In the genomic region with DNA sequence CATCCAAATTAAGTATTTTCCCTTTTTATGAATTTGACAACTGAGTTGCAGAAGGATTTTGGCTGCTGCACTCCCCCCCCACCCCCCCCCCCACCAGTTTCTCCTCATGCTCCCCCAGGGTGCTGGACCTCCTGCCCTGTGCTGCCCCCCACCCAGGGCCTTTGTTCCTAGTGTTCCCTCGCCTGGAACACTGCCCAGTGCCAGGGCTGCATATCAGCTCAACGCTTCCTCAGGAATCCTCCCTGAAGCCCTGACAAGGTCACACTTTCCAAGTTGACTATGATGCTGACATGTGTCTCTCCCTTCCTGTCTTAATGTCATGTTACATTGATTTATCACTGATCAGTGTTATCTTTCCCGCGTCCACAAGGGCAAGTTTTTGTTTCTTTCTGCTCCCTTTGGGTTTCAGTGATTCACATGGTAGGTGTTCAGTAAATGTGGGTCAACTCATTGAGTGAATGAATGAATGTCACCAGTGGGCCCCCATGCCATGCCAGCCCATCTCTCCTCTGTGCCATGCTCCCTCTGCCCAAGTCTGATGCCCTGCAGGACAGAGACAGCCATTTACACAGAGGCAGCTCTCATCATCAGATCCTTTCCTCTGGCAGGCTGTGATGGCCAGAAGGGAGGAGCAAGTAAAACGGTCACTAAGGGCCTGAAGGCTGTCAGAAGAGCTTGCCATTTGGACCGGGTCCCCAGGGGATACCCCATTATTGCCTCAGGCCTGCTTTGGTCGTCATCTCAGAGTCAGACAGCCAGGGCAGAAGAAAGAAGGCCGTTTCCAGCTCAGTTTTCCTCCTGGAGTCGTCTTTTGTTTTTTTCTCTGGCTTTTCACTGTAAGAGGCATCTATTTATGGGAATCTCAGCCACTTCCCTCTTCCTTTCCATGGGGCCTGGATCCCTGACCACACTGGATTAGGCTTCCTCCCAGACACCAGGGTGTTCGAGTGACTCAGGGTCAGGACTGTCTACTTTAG, we compare ENCODE assay signal across 16 cellular contexts.
DNase-seq lines count a peak whose midpoint lies in the region; ATAC-seq and TF ChIP-seq lines count a peak whose summit lies in the region.
"Had no signal": no experiment of that assay in that cellular context is flagged by ENCODE, and none has a peak within 500 bp of the region (broad histone marks: within the 10 kb centered on the region; RNA-seq: fewer than 3 reads in every experiment).

No MANE protein-coding gene starts in this region.

- in situ Hi-C loops in transverse colon (cut with MboI; ENCODE audit: low pct_ligation_motif_present in 1 of 4, low pct_unique_long_range_greater_than_20kb in 1 of 4, low sequenced_read_pairs in 3 of 4) = no loop called here

- peak; percentile 1 for TF ChIP-seq CTCF in fibroblast of the aortic adventitia (IDR thresholded peaks at IDR 0.05; ENCODE audit: insufficient read depth, low read length)
- TF ChIP-seq CTCF in osteoblast (IDR thresholded peaks at IDR 0.05; ENCODE audit: extremely low read depth, low read depth, low read length) = no peak
- TF ChIP-seq CTCF in transverse colon (IDR thresholded peaks at IDR 0.05) = no peak

- H3K4me3 ChIP-seq in fibroblast of the aortic adventitia (ENCODE audit: low read depth, low read length) (no peak overlapping the region), osteoblast (ENCODE audit: insufficient read depth, low read length) (peak overlapping the region; percentile 11), transverse colon (no peak overlapping the region)
- H3K4me3 ChIP-seq: prostate gland had no signal

- H3K27ac Mint-ChIP-seq in activated T-helper 17 cell treated with anti-CD3 and anti-CD28 coated beads, Interleukin-2, amount 50 U/mL, for 72 hours = peak overlapping the region; percentile 26
- H3K27ac Mint-ChIP-seq: activated CD8-positive, alpha-beta memory T cell treated with anti-CD3 and anti-CD28 coated beads, Interleukin-2, amount 10 ng/mL, durations not matched to agents 7 days and 5 days; activated naive CD8-positive, alpha-beta T cell treated with anti-CD3 and anti-CD28 coated beads for 36 hours had no signal

- H3K4me1 Mint-ChIP-seq in activated T-helper 17 cell treated with anti-CD3 and anti-CD28 coated beads, Interleukin-2, amount 50 U/mL, for 72 hours = no peaks in the 10 kb centered on the region
- H3K4me1 Mint-ChIP-seq: activated CD8-positive, alpha-beta memory T cell treated with anti-CD3 and anti-CD28 coated beads, Interleukin-2, amount 10 ng/mL, durations not matched to agents 7 days and 5 days; activated naive CD8-positive, alpha-beta T cell treated with anti-CD3 and anti-CD28 coated beads for 36 hours had no signal

- H3K79me2 ChIP-seq in osteoblast (ENCODE audit: insufficient read depth, low read length) = no peaks in the 10 kb centered on the region

- no peaks in the 10 kb centered on the region for H4K20me1 ChIP-seq in osteoblast (ENCODE audit: insufficient read depth, low read length)

- peaks cover 8% of the 10 kb centered on the region for H3K9me3 Mint-ChIP-seq in activated T-helper 17 cell treated with anti-CD3 and anti-CD28 coated beads, Interleukin-2, amount 50 U/mL, for 72 hours

- H2AFZ ChIP-seq in osteoblast (ENCODE audit: low read length) = peak overlapping the region; percentile 76

- H3K36me3 Mint-ChIP-seq in activated T-helper 17 cell treated with anti-CD3 and anti-CD28 coated beads, Interleukin-2, amount 50 U/mL, for 72 hours (ENCODE audit: low read depth) = peaks cover 25% of the 10 kb centered on the region

- no peaks in the 10 kb centered on the region for H3K9me3 ChIP-seq in osteoblast (ENCODE audit: low read depth, low read length)
- H3K9me3 ChIP-seq in transverse colon = no peaks in the 10 kb centered on the region
- H3K9me3 ChIP-seq: prostate gland had no signal

- no peaks in the 10 kb centered on the region for H3K27me3 Mint-ChIP-seq in activated T-helper 17 cell treated with anti-CD3 and anti-CD28 coated beads, Interleukin-2, amount 50 U/mL, for 72 hours
- H3K27me3 Mint-ChIP-seq: activated CD8-positive, alpha-beta memory T cell treated with anti-CD3 and anti-CD28 coated beads, Interleukin-2, amount 10 ng/mL, durations not matched to agents 7 days and 5 days; activated naive CD8-positive, alpha-beta T cell treated with anti-CD3 and anti-CD28 coated beads for 36 hours had no signal

- peak overlapping the region; percentile 50 for H3K27ac ChIP-seq in osteoblast (ENCODE audit: low read depth, low read length)
- H3K27ac ChIP-seq in transverse colon = peak overlapping the region in 2 of 4 donors; percentile 8 to 9
- H3K27ac ChIP-seq: HL-60, prostate gland, RWPE1 had no signal

- no peak for TF ChIP-seq EP300 in transverse colon (IDR thresholded peaks at IDR 0.05; ENCODE audit: low read depth)

- H3K27me3 ChIP-seq in osteoblast (ENCODE audit: insufficient read depth, low read length) = no peaks in the 10 kb centered on the region
- H3K27me3 ChIP-seq in transverse colon = no peaks in the 10 kb centered on the region

- WGBS in transverse colon (ENCODE audit: low coverage in 1 of 2), 2 donors = 76 to 89% methylated on average over 3 to 10 of the region's 10 CpGs

- no peak for TF ChIP-seq POLR2A in transverse colon (IDR thresholded peaks at IDR 0.05)

- peak overlapping the region; percentile 40 for H3K4me2 ChIP-seq in osteoblast (ENCODE audit: insufficient read depth, low read length)

- intact Hi-C loops in transverse colon (cut with DNase I; ENCODE audit: low total_unique reads) = no loop called here

- no peaks in the 10 kb centered on the region for H3K36me3 ChIP-seq in osteoblast (ENCODE audit: insufficient read depth, low read length)
- H3K36me3 ChIP-seq in transverse colon = no peaks in the 10 kb centered on the region
- H3K36me3 ChIP-seq: prostate gland had no signal

- peaks cover 7% of the 10 kb centered on the region for H3K4me1 ChIP-seq in osteoblast (ENCODE audit: insufficient read depth, low read length)
- H3K4me1 ChIP-seq in transverse colon = peaks cover 0 to 5% (median 0%) of the 10 kb centered on the region in 4 donors
- H3K4me1 ChIP-seq: prostate gland had no signal

- ATAC-seq in activated T-helper 17 cell treated with anti-CD3 and anti-CD28 coated beads, Interleukin-2, amount 50 U/mL, for 72 hours (replicated peaks) = no peak
- ATAC-seq in GM18520 (IDR thresholded peaks at IDR 0.05; ENCODE audit: unreplicated experiment) = no peak
- ATAC-seq: activated CD8-positive, alpha-beta memory T cell treated with anti-CD3 and anti-CD28 coated beads, Interleukin-2, amount 10 ng/mL, durations not matched to agents 7 days and 5 days had no signal

- DNase-seq in fibroblast of the aortic adventitia (ENCODE audit: low read depth) = peak; percentile 64
- DNase-seq in osteoblast (ENCODE audit: insufficient read length, low spot score, missing footprints) = peak; percentile 81
- DNase-seq in ureter (ENCODE audit: low spot score) = peak; percentile 46
- DNase-seq in NCI-H1092 treated with DMSO at 0.1 percent for 48 hours (lab: John Stamatoyannopoulos, UW) = no peak
- no peak for DNase-seq in AG08396 (ENCODE audit: low spot score)
- no peak for DNase-seq in transverse colon
- DNase-seq: activated CD8-positive, alpha-beta memory T cell treated with anti-CD3 and anti-CD28 coated beads, Interleukin-2, amount 10 ng/mL, durations not matched to agents 7 days and 5 days; activated naive CD8-positive, alpha-beta T cell treated with anti-CD3 and anti-CD28 coated beads for 36 hours; dermis blood vessel endothelial cell; mesendoderm; NCI-H446 had no signal

- no peak overlapping the region for H3K4me3 Mint-ChIP-seq in activated T-helper 17 cell treated with anti-CD3 and anti-CD28 coated beads, Interleukin-2, amount 50 U/mL, for 72 hours
- H3K4me3 Mint-ChIP-seq: activated CD8-positive, alpha-beta memory T cell treated with anti-CD3 and anti-CD28 coated beads, Interleukin-2, amount 10 ng/mL, durations not matched to agents 7 days and 5 days; activated naive CD8-positive, alpha-beta T cell treated with anti-CD3 and anti-CD28 coated beads for 36 hours had no signal

Comparison
In these comparisons a context has a peak if more than half of its experiments do, and no peak if none do; other contexts are left out.
1. DNase-seq: peak in fibroblast of the aortic adventitia (single experiment), osteoblast (single experiment) and ureter (single experiment); none in NCI-H1092 treated with DMSO at 0.1 percent for 48 hours (single experiment), AG08396 (single experiment) and transverse colon (single experiment).